ENCODE assay signal across 16 cellular contexts in the genomic region with DNA sequence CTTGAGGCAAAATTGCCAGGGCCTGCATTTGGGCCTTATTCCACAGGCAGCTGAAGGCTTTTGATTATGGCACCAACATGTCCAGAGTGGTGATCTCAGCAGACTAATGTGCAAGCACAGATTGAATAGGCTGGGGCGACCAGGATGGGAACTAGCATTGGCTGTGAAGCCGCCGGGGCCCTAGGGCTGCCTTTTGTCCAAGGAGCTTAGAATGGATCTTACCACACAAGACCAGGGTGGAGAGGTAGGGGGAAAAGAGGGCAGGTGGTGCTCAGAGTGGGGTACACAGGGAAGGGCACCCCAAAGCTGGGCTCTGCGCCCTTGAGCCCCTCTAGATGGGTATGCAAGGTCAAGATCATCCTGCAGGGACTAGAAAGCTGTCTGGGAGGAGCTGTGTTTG. TPM values are rescaled to one million over a fixed set of nuclear protein-coding genes. Genes with fewer than 3 reads are reported as not detected.
DNase-seq lines count a peak whose midpoint lies in the region; ATAC-seq lines count a peak whose summit lies in the region.
"Had no signal": no experiment of that assay in that cellular context is flagged by ENCODE, and none has a peak within 500 bp of the region (broad histone marks: within the 10 kb centered on the region; RNA-seq: fewer than 3 reads in every experiment).

No MANE protein-coding gene starts in this region.

- no peaks in the 10 kb centered on the region for H3K27me3 Mint-ChIP-seq in activated naive CD4-positive, alpha-beta T cell treated with anti-CD3 and anti-CD28 coated beads, Interleukin-2, amount 50 U/mL, for 24 hours
- H3K27me3 Mint-ChIP-seq in activated T-helper 17 cell treated with anti-CD3 and anti-CD28 coated beads, Interleukin-2, amount 50 U/mL, for 72 hours, result no peaks in the 10 kb centered on the region
- no peaks in the 10 kb centered on the region for H3K27me3 Mint-ChIP-seq in naive B cell
- H3K27me3 Mint-ChIP-seq in stimulated activated naive CD8-positive, alpha-beta T cell treated with anti-CD3 and anti-CD28 coated beads, Interleukin-15, amount 100 ng/mL, for 72 hours, result no peaks in the 10 kb centered on the region
- H3K27me3 Mint-ChIP-seq: memory B cell had no signal

- no peak for ATAC-seq in activated T-helper 17 cell treated with anti-CD3 and anti-CD28 coated beads, Interleukin-2, amount 50 U/mL, for 72 hours (replicated peaks)
- no peak for ATAC-seq in naive B cell (ENCODE audit: low read depth in 2 of 2)
- ATAC-seq in stimulated activated naive CD8-positive, alpha-beta T cell treated with anti-CD3 and anti-CD28 coated beads, Interleukin-15, amount 100 ng/mL, for 72 hours, result peak; percentile 2
- ATAC-seq: right cardiac atrium had no signal

- H3K4me3 Mint-ChIP-seq in activated naive CD4-positive, alpha-beta T cell treated with anti-CD3 and anti-CD28 coated beads, Interleukin-2, amount 50 U/mL, for 24 hours, result no peak overlapping the region
- H3K4me3 Mint-ChIP-seq in activated T-helper 17 cell treated with anti-CD3 and anti-CD28 coated beads, Interleukin-2, amount 50 U/mL, for 72 hours, result no peak overlapping the region
- H3K4me3 Mint-ChIP-seq in naive B cell, result peak overlapping the region in 4 of 8 donors; percentile 8 to 67 (median 28)
- H3K4me3 Mint-ChIP-seq in stimulated activated naive CD8-positive, alpha-beta T cell treated with anti-CD3 and anti-CD28 coated beads, Interleukin-15, amount 100 ng/mL, for 72 hours, result no peak overlapping the region
- H3K4me3 Mint-ChIP-seq: memory B cell had no signal

- H3K27ac Mint-ChIP-seq in activated naive CD4-positive, alpha-beta T cell treated with anti-CD3 and anti-CD28 coated beads, Interleukin-2, amount 50 U/mL, for 24 hours, result peak overlapping the region; percentile 57
- peak overlapping the region; percentile 60 for H3K27ac Mint-ChIP-seq in activated T-helper 17 cell treated with anti-CD3 and anti-CD28 coated beads, Interleukin-2, amount 50 U/mL, for 72 hours
- peak overlapping the region in 4 of 6 donors; percentile 21 to 84 (median 46) for H3K27ac Mint-ChIP-seq in naive B cell
- peak overlapping the region; percentile 24 to 88 for H3K27ac Mint-ChIP-seq in stimulated activated naive CD8-positive, alpha-beta T cell treated with anti-CD3 and anti-CD28 coated beads, Interleukin-15, amount 100 ng/mL, for 72 hours
- H3K27ac Mint-ChIP-seq: memory B cell had no signal

- DNase-seq in activated naive CD4-positive, alpha-beta T cell treated with anti-CD3 and anti-CD28 coated beads, Interleukin-2, amount 50 U/mL, for 16 hours, result no peak
- DNase-seq in naive B cell, result no peak
- no peak for DNase-seq in stimulated activated naive CD8-positive, alpha-beta T cell treated with anti-CD3 and anti-CD28 coated beads, Interleukin-15, amount 100 ng/mL, for 72 hours
- DNase-seq in NCI-H2081 (lab: John Stamatoyannopoulos, UW), result no peak
- DNase-seq in NCI-H2107 (lab: John Stamatoyannopoulos, UW), result no peak
- no peak for DNase-seq in DMS153 (lab: John Stamatoyannopoulos, UW)
- DNase-seq: activated effector memory CD4-positive, alpha-beta T cell treated with anti-CD3 and anti-CD28 coated beads, Interleukin-2, amount 50 U/mL, for 16 hours; foreskin fibroblast; HCEC 1CT; kidney glomerular epithelial cell; NCI-H2029 treated with DMSO at 0.1 percent for 48 hours; NCI-H526 treated with DMSO at 0.1 percent for 48 hours; right cardiac atrium had no signal

- peaks cover 7% of the 10 kb centered on the region for H3K36me3 Mint-ChIP-seq in activated naive CD4-positive, alpha-beta T cell treated with anti-CD3 and anti-CD28 coated beads, Interleukin-2, amount 50 U/mL, for 24 hours
- H3K36me3 Mint-ChIP-seq in activated T-helper 17 cell treated with anti-CD3 and anti-CD28 coated beads, Interleukin-2, amount 50 U/mL, for 72 hours (ENCODE audit: low read depth), result peaks cover 92% of the 10 kb centered on the region
- peaks cover 0 to 25% of the 10 kb centered on the region in 2 donors for H3K36me3 Mint-ChIP-seq in naive B cell

- no peaks in the 10 kb centered on the region for H3K9me3 Mint-ChIP-seq in activated naive CD4-positive, alpha-beta T cell treated with anti-CD3 and anti-CD28 coated beads, Interleukin-2, amount 50 U/mL, for 24 hours
- no peaks in the 10 kb centered on the region for H3K9me3 Mint-ChIP-seq in activated T-helper 17 cell treated with anti-CD3 and anti-CD28 coated beads, Interleukin-2, amount 50 U/mL, for 72 hours
- H3K9me3 Mint-ChIP-seq in naive B cell, result no peaks in the 10 kb centered on the region
- no peaks in the 10 kb centered on the region for H3K9me3 Mint-ChIP-seq in stimulated activated naive CD8-positive, alpha-beta T cell treated with anti-CD3 and anti-CD28 coated beads, Interleukin-15, amount 100 ng/mL, for 72 hours
- H3K9me3 Mint-ChIP-seq: memory B cell had no signal

- H3K4me1 Mint-ChIP-seq in activated naive CD4-positive, alpha-beta T cell treated with anti-CD3 and anti-CD28 coated beads, Interleukin-2, amount 50 U/mL, for 24 hours, result peaks cover 38% of the 10 kb centered on the region
- H3K4me1 Mint-ChIP-seq in activated T-helper 17 cell treated with anti-CD3 and anti-CD28 coated beads, Interleukin-2, amount 50 U/mL, for 72 hours, result peaks cover 13% of the 10 kb centered on the region
- H3K4me1 Mint-ChIP-seq in naive B cell, result peaks cover 11 to 35% (median 20%) of the 10 kb centered on the region in 3 donors
- peaks cover 27% of the 10 kb centered on the region for H3K4me1 Mint-ChIP-seq in stimulated activated naive CD8-positive, alpha-beta T cell treated with anti-CD3 and anti-CD28 coated beads, Interleukin-15, amount 100 ng/mL, for 72 hours

RNA-seq across cellular contexts. Expression of gene PSD4, which starts 23.1 kb away (rescaled TPM):
- total RNA-seq in activated T-helper 17 cell treated with anti-CD3 and anti-CD28 coated beads, Interleukin-2, amount 50 U/mL, for 72 hours, result 100 to 1,000 TPM; 300 to 503 TPM
- polyA plus RNA-seq in naive B cell (ENCODE audit: low read depth in 6 of 6), result 10 to 100 TPM; 16.2 to 47.5 (median 29.1) TPM
